In genomic region chr5:177370488-177371119, GRCh38 we compare ENCODE assay signal across 1 cellular context.
TF ChIP-seq lines count a peak whose summit lies in the region.

No MANE protein-coding gene starts in this region.

TF ChIP-seq in HepG2, 621 proteins besides CTCF, POLR2A, EP300 and RAD21 (continued from another document and continues in another):
- TF ChIP-seq, protein P1, sequence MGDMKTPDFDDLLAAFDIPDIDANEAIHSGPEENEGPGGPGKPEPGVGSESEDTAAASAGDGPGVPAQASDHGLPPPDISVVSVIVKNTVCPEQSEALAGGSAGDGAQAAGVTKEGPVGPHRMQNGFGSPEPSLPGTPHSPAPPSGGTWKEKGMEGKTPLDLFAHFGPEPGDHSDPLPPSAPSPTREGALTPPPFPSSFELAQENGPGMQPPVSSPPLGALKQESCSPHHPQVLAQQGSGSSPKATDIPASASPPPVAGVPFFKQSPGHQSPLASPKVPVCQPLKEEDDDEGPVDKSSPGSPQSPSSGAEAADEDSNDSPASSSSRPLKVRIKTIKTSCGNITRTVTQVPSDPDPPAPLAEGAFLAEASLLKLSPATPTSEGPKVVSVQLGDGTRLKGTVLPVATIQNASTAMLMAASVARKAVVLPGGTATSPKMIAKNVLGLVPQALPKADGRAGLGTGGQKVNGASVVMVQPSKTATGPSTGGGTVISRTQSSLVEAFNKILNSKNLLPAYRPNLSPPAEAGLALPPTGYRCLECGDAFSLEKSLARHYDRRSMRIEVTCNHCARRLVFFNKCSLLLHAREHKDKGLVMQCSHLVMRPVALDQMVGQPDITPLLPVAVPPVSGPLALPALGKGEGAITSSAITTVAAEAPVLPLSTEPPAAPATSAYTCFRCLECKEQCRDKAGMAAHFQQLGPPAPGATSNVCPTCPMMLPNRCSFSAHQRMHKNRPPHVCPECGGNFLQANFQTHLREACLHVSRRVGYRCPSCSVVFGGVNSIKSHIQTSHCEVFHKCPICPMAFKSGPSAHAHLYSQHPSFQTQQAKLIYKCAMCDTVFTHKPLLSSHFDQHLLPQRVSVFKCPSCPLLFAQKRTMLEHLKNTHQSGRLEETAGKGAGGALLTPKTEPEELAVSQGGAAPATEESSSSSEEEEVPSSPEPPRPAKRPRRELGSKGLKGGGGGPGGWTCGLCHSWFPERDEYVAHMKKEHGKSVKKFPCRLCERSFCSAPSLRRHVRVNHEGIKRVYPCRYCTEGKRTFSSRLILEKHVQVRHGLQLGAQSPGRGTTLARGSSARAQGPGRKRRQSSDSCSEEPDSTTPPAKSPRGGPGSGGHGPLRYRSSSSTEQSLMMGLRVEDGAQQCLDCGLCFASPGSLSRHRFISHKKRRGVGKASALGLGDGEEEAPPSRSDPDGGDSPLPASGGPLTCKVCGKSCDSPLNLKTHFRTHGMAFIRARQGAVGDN (CRISPR knock-in tag; IDR thresholded peaks at IDR 0.05) = peak; percentile 89
- TF ChIP-seq ATF7-NPFF (CRISPR knock-in tag; IDR thresholded peaks at IDR 0.05; ENCODE audit: low read depth) = peak; percentile 85; the same call in 1 of the 2 replicates
- no peak for TF ChIP-seq RFX3 (CRISPR knock-in tag; IDR thresholded peaks at IDR 0.05)
- TF ChIP-seq ZBTB2 (CRISPR knock-in tag; IDR thresholded peaks at IDR 0.05; ENCODE audit: low read depth) = no peak
- no peak for TF ChIP-seq NFIB (CRISPR knock-in tag; IDR thresholded peaks at IDR 0.05; ENCODE audit: borderline replicate concordance)
- TF ChIP-seq KLF9 (CRISPR knock-in tag; IDR thresholded peaks at IDR 0.05; ENCODE audit: low read depth) = no peak
- no peak for TF ChIP-seq ZNF672 (CRISPR knock-in tag; IDR thresholded peaks at IDR 0.05)
- TF ChIP-seq ZNF230 (CRISPR knock-in tag; IDR thresholded peaks at IDR 0.05) = no peak
- TF ChIP-seq HNF4G (IDR thresholded peaks at IDR 0.05; ENCODE audit: borderline replicate concordance, low read depth, low read length) = no peak
- no peak for TF ChIP-seq HNF4G (CRISPR knock-in tag; IDR thresholded peaks at IDR 0.05; ENCODE audit: borderline replicate concordance, low read depth)
- no peak for TF ChIP-seq ZNF83 (CRISPR knock-in tag; IDR thresholded peaks at IDR 0.05; ENCODE audit: borderline replicate concordance)
- TF ChIP-seq, protein P2, sequence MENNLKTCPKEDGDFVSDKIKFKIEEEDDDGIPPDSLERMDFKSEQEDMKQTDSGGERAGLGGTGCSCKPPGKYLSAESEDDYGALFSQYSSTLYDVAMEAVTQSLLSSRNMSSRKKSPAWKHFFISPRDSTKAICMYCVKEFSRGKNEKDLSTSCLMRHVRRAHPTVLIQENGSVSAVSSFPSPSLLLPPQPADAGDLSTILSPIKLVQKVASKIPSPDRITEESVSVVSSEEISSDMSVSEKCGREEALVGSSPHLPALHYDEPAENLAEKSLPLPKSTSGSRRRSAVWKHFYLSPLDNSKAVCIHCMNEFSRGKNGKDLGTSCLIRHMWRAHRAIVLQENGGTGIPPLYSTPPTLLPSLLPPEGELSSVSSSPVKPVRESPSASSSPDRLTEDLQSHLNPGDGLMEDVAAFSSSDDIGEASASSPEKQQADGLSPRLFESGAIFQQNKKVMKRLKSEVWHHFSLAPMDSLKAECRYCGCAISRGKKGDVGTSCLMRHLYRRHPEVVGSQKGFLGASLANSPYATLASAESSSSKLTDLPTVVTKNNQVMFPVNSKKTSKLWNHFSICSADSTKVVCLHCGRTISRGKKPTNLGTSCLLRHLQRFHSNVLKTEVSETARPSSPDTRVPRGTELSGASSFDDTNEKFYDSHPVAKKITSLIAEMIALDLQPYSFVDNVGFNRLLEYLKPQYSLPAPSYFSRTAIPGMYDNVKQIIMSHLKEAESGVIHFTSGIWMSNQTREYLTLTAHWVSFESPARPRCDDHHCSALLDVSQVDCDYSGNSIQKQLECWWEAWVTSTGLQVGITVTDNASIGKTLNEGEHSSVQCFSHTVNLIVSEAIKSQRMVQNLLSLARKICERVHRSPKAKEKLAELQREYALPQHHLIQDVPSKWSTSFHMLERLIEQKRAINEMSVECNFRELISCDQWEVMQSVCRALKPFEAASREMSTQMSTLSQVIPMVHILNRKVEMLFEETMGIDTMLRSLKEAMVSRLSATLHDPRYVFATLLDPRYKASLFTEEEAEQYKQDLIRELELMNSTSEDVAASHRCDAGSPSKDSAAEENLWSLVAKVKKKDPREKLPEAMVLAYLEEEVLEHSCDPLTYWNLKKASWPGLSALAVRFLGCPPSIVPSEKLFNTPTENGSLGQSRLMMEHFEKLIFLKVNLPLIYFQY (CRISPR knock-in tag; IDR thresholded peaks at IDR 0.05; ENCODE audit: borderline replicate concordance) = peak; percentile 91
- 0 out of 2 replicates have a peak, but pooled peaks have one; percentile 28 for TF ChIP-seq ZNF430 (CRISPR knock-in tag; IDR thresholded peaks at IDR 0.05)
- TF ChIP-seq ZBTB7B (CRISPR knock-in tag; IDR thresholded peaks at IDR 0.05) = peak; percentile 73
- TF ChIP-seq ZNF547 (CRISPR knock-in tag; IDR thresholded peaks at IDR 0.05) = no peak
- no peak for TF ChIP-seq CEBPB (IDR thresholded peaks at IDR 0.05; ENCODE audit: borderline replicate concordance, low read depth, low read length)
- TF ChIP-seq ZNF546 (CRISPR knock-in tag; conservative IDR thresholded peaks at IDR 0.05) = no peak
- peak; percentile 84 for TF ChIP-seq SALL1 (CRISPR knock-in tag; IDR thresholded peaks at IDR 0.05)
- TF ChIP-seq WIZ (CRISPR knock-in tag; IDR thresholded peaks at IDR 0.05) = no peak
- TF ChIP-seq AGO1 (IDR thresholded peaks at IDR 0.05; ENCODE audit: low read depth, low read length, poor library complexity, severe bottlenecking) = no peak
- TF ChIP-seq ZNF704 (CRISPR knock-in tag; IDR thresholded peaks at IDR 0.05; ENCODE audit: borderline replicate concordance) = no peak
- TF ChIP-seq ZNF879 (CRISPR knock-in tag; IDR thresholded peaks at IDR 0.05) = no peak
- TF ChIP-seq ZNF441 (CRISPR knock-in tag; IDR thresholded peaks at IDR 0.05; ENCODE audit: borderline replicate concordance) = no peak
- TF ChIP-seq, protein P3, sequence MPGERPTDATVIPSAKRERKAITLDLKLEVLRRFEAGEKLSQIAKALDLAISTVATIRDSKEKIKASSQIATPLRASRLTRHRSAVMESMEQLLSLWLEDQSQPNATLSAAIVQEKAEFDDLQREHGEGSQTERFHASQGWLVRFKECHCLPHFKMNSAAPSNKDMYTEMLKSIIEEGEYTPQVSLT (CRISPR knock-in tag; IDR thresholded peaks at IDR 0.05; ENCODE audit: borderline replicate concordance, low read depth) = no peak
- TF ChIP-seq ZNF530 (CRISPR knock-in tag; IDR thresholded peaks at IDR 0.05; ENCODE audit: low read depth) = no peak
- TF ChIP-seq TRAFD1 (CRISPR knock-in tag; IDR thresholded peaks at IDR 0.05; ENCODE audit: borderline replicate concordance) = no peak
- TF ChIP-seq, protein P4, sequence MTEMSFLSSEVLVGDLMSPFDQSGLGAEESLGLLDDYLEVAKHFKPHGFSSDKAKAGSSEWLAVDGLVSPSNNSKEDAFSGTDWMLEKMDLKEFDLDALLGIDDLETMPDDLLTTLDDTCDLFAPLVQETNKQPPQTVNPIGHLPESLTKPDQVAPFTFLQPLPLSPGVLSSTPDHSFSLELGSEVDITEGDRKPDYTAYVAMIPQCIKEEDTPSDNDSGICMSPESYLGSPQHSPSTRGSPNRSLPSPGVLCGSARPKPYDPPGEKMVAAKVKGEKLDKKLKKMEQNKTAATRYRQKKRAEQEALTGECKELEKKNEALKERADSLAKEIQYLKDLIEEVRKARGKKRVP (CRISPR knock-in tag; IDR thresholded peaks at IDR 0.05) = no peak
- TF ChIP-seq RARA (CRISPR knock-in tag; IDR thresholded peaks at IDR 0.05) = no peak
- TF ChIP-seq SP140L (CRISPR knock-in tag; IDR thresholded peaks at IDR 0.05; ENCODE audit: borderline replicate concordance) = no peak
- TF ChIP-seq DBP (CRISPR knock-in tag; IDR thresholded peaks at IDR 0.05; ENCODE audit: not compliant biosample characterization) = no peak
- TF ChIP-seq, protein P5, sequence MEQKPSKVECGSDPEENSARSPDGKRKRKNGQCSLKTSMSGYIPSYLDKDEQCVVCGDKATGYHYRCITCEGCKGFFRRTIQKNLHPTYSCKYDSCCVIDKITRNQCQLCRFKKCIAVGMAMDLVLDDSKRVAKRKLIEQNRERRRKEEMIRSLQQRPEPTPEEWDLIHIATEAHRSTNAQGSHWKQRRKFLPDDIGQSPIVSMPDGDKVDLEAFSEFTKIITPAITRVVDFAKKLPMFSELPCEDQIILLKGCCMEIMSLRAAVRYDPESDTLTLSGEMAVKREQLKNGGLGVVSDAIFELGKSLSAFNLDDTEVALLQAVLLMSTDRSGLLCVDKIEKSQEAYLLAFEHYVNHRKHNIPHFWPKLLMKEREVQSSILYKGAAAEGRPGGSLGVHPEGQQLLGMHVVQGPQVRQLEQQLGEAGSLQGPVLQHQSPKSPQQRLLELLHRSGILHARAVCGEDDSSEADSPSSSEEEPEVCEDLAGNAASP (CRISPR knock-in tag; IDR thresholded peaks at IDR 0.05; ENCODE audit: borderline replicate concordance) = peak; percentile 63
- TF ChIP-seq ZNF101 (CRISPR knock-in tag; IDR thresholded peaks at IDR 0.05; ENCODE audit: borderline replicate concordance, low read depth) = no peak
- TF ChIP-seq GPBP1L1 (CRISPR knock-in tag; IDR thresholded peaks at IDR 0.05) = no peak
- no peak for TF ChIP-seq TBX2 (CRISPR knock-in tag; IDR thresholded peaks at IDR 0.05; ENCODE audit: borderline replicate concordance)
- TF ChIP-seq LBX2 (CRISPR knock-in tag; IDR thresholded peaks at IDR 0.05; ENCODE audit: borderline replicate concordance) = no peak
- TF ChIP-seq CERS6 (CRISPR knock-in tag; IDR thresholded peaks at IDR 0.05) = no peak
- TF ChIP-seq RFX1 (IDR thresholded peaks at IDR 0.05) = no peak
- TF ChIP-seq, protein P6, sequence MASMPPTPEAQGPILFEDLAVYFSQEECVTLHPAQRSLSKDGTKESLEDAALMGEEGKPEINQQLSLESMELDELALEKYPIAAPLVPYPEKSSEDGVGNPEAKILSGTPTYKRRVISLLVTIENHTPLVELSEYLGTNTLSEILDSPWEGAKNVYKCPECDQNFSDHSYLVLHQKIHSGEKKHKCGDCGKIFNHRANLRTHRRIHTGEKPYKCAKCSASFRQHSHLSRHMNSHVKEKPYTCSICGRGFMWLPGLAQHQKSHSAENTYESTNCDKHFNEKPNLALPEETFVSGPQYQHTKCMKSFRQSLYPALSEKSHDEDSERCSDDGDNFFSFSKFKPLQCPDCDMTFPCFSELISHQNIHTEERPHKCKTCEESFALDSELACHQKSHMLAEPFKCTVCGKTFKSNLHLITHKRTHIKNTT (CRISPR knock-in tag; IDR thresholded peaks at IDR 0.05) = no peak
- no peak for TF ChIP-seq ADNP (CRISPR knock-in tag; IDR thresholded peaks at IDR 0.05)
- no peak; the same call in 1 of the 2 replicates for TF ChIP-seq ZNF143 (CRISPR knock-in tag; IDR thresholded peaks at IDR 0.05)
- no peak for TF ChIP-seq ZNF737 (CRISPR knock-in tag; IDR thresholded peaks at IDR 0.05; ENCODE audit: borderline replicate concordance)
- TF ChIP-seq ZNF24 (IDR thresholded peaks at IDR 0.05) = no peak
